Comparison of ENCODE assay signal across 15 cellular contexts in genomic region chr18:79520473-79521390, GRCh38.
DNase-seq lines count a peak whose midpoint lies in the region; ATAC-seq and TF ChIP-seq lines count a peak whose summit lies in the region.
"Had no signal": no experiment of that assay in that cellular context is flagged by ENCODE, and none has a peak within 500 bp of the region (broad histone marks: within the 10 kb centered on the region; RNA-seq: fewer than 3 reads in every experiment).

No MANE protein-coding gene starts in this region.

- H3K9me3 Mint-ChIP-seq in activated T-helper 2 cell treated with anti-CD3 and anti-CD28 coated beads, Interferon-gamma antibody, Interleukin-2, Interleukin-4, amounts not matched to agents 10 μg/mL and 5 μg/mL and 100 μg/mL, durations not matched to agents 14 hours and 24 hours and 36 hours: no peaks in the 10 kb centered on the region
- H3K9me3 Mint-ChIP-seq in naive thymus-derived CD4-positive, alpha-beta T cell: peaks cover 0 to 3% (median 0%) of the 10 kb centered on the region in 11 donors
- H3K9me3 Mint-ChIP-seq: GM23338 had no signal

- peaks cover 26% of the 10 kb centered on the region for H3F3A ChIP-seq in DOHH2 (ENCODE audit: control insufficient read depth, insufficient read depth)

- POLR2A ChIA-PET in naive thymus-derived CD4-positive, alpha-beta T cell (lab: Charles Lee): interaction anchor here (1.4 to 2.4 kb wide), 2 partner anchors 13 to 117 kb away, joined by 4 to 15 read pairs; no protein-coding TSS in a partner anchor

- H3K36me3 Mint-ChIP-seq in activated T-helper 2 cell treated with anti-CD3 and anti-CD28 coated beads, Interferon-gamma antibody, Interleukin-2, Interleukin-4, amounts not matched to agents 10 μg/mL and 5 μg/mL and 100 μg/mL, durations not matched to agents 14 hours and 24 hours and 36 hours (ENCODE audit: low read depth): peaks cover 22% of the 10 kb centered on the region
- peaks cover 0 to 3% (median 0%) of the 10 kb centered on the region in 5 donors for H3K36me3 Mint-ChIP-seq in naive thymus-derived CD4-positive, alpha-beta T cell

- H3K4me3 ChIP-seq in BLaER1 treated with 17β-estradiol and CSF1 and Interleukin-3, amounts not matched to agents 10 nM and 100 nM: no peak overlapping the region
- H3K4me3 ChIP-seq in DOHH2 (ENCODE audit: low read length): peak overlapping the region; percentile 49
- peak overlapping the region; percentile 2 for H3K4me3 ChIP-seq in naive thymus-derived CD4-positive, alpha-beta T cell (ENCODE audit: low read length)
- H3K4me3 ChIP-seq: GM23338 had no signal

- CTCF ChIA-PET in naive thymus-derived CD4-positive, alpha-beta T cell (lab: Charles Lee): interaction anchor here (0.6 to 1.0 kb wide), 3 partner anchors 68 to 123 kb away, joined by 3 to 4 read pairs (median 3); no protein-coding TSS in a partner anchor

- DNase-seq in activated T-helper 2 cell treated with anti-CD3 and anti-CD28 coated beads, Interferon-gamma antibody, Interleukin-2, Interleukin-4, amounts not matched to agents 10 μg/mL and 5 μg/mL and 100 μg/mL, durations not matched to agents 14 hours and 24 hours and 36 hours (ENCODE audit: low spot score): no peak
- DNase-seq in naive thymus-derived CD4-positive, alpha-beta T cell: no peak
- DNase-seq in cerebellar cortex (ENCODE audit: low spot score) (no peak), SHP77 (lab: John Stamatoyannopoulos, UW) (no peak)
- DNase-seq: caudate nucleus, left colon, NCI-H146, NCI-H526 treated with DMSO at 0.1 percent for 48 hours, Right ventricle myocardium superior had no signal

- H3K9me2 ChIP-seq in DOHH2 (replicated peaks; ENCODE audit: control insufficient read depth, low read length): no peaks in the 10 kb centered on the region

- peak overlapping the region; percentile 56 for H3K4me3 Mint-ChIP-seq in activated T-helper 2 cell treated with anti-CD3 and anti-CD28 coated beads, Interferon-gamma antibody, Interleukin-2, Interleukin-4, amounts not matched to agents 10 μg/mL and 5 μg/mL and 100 μg/mL, durations not matched to agents 14 hours and 24 hours and 36 hours (ENCODE audit: low read depth)
- peak overlapping the region; percentile 82 to 90 (median 84) for H3K4me3 Mint-ChIP-seq in naive thymus-derived CD4-positive, alpha-beta T cell
- H3K4me3 Mint-ChIP-seq: GM23338 had no signal

- no peaks in the 10 kb centered on the region for H3K27me3 Mint-ChIP-seq in activated T-helper 2 cell treated with anti-CD3 and anti-CD28 coated beads, Interferon-gamma antibody, Interleukin-2, Interleukin-4, amounts not matched to agents 10 μg/mL and 5 μg/mL and 100 μg/mL, durations not matched to agents 14 hours and 24 hours and 36 hours (ENCODE audit: low read depth)
- H3K27me3 Mint-ChIP-seq in naive thymus-derived CD4-positive, alpha-beta T cell: no peaks in the 10 kb centered on the region

- H3K36me3 ChIP-seq in BLaER1 treated with 17β-estradiol and CSF1 and Interleukin-3, amounts not matched to agents 10 nM and 100 nM: no peaks in the 10 kb centered on the region
- peaks cover 3% of the 10 kb centered on the region; the same call in 1 of the 2 replicates for H3K36me3 ChIP-seq in DOHH2 (ENCODE audit: control insufficient read depth, low read length)
- H3K36me3 ChIP-seq in naive thymus-derived CD4-positive, alpha-beta T cell (ENCODE audit: control insufficient read depth in 2 of 3, insufficient read depth in 3 of 3, low read length in 3 of 3): no peaks in the 10 kb centered on the region

- no peaks in the 10 kb centered on the region for H3K9me3 ChIP-seq in BLaER1 treated with 17β-estradiol and CSF1 and Interleukin-3, amounts not matched to agents 10 nM and 100 nM (replicated peaks in 1 of 11)
- H3K9me3 ChIP-seq in DOHH2 (ENCODE audit: control insufficient read depth, insufficient read depth, low read length): no peaks in the 10 kb centered on the region
- H3K9me3 ChIP-seq in naive thymus-derived CD4-positive, alpha-beta T cell (ENCODE audit: control insufficient read depth in 2 of 3, low read length in 3 of 3): no peaks in the 10 kb centered on the region

- H3K4me2 ChIP-seq in BLaER1 treated with 17β-estradiol and CSF1 and Interleukin-3, amounts not matched to agents 10 nM and 100 nM: peak overlapping the region in 6 of 11 experiments; percentile 22 to 50 (median 40); a peak in 9 of 22 replicates
- H3K4me2 ChIP-seq in DOHH2 (ENCODE audit: low read length): peak overlapping the region; percentile 89
- H3K4me2 ChIP-seq: GM23338, KMS-11 had no signal

- no peak for TF ChIP-seq CTCF in DOHH2 (IDR thresholded peaks at IDR 0.05; ENCODE audit: low read depth, low read length, poor library complexity, severe bottlenecking)

- peaks cover 0 to 50% (median 16%) of the 10 kb centered on the region in 11 experiments; a peak in 16 of 22 replicates for H3K27me3 ChIP-seq in BLaER1 treated with 17β-estradiol and CSF1 and Interleukin-3, amounts not matched to agents 10 nM and 100 nM
- H3K27me3 ChIP-seq in DOHH2 (ENCODE audit: control insufficient read depth, low read length): no peaks in the 10 kb centered on the region
- no peaks in the 10 kb centered on the region for H3K27me3 ChIP-seq in naive thymus-derived CD4-positive, alpha-beta T cell (ENCODE audit: control insufficient read depth in 2 of 2, insufficient read depth in 2 of 2, low read length in 2 of 2)

- ATAC-seq in naive thymus-derived CD4-positive, alpha-beta T cell: no peak
- no peak for ATAC-seq in HG03097 (IDR thresholded peaks at IDR 0.05; ENCODE audit: low FRiP score, unreplicated experiment)
- ATAC-seq in HG02884 (IDR thresholded peaks at IDR 0.05; ENCODE audit: unreplicated experiment): no peak
- ATAC-seq: left colon had no signal

- H3K4me1 Mint-ChIP-seq in activated T-helper 2 cell treated with anti-CD3 and anti-CD28 coated beads, Interferon-gamma antibody, Interleukin-2, Interleukin-4, amounts not matched to agents 10 μg/mL and 5 μg/mL and 100 μg/mL, durations not matched to agents 14 hours and 24 hours and 36 hours (ENCODE audit: low read depth): peaks cover 75% of the 10 kb centered on the region
- H3K4me1 Mint-ChIP-seq in naive thymus-derived CD4-positive, alpha-beta T cell: peaks cover 62 to 96% (median 85%) of the 10 kb centered on the region in 7 donors

- intact Hi-C loops in activated T-helper 2 cell treated with anti-CD3 and anti-CD28 coated beads, Interferon-gamma antibody, Interleukin-2, Interleukin-4, amounts not matched to agents 10 μg/mL and 5 μg/mL and 100 μg/mL, durations not matched to agents 14 hours and 24 hours and 36 hours (cut with micrococcal nuclease): loop anchor here (5.0 to 10.0 kb wide), 4 partner anchors 73 to 453 kb away; partner anchors contain the start of genes ATP9B and SLC66A2
- intact Hi-C loops in naive thymus-derived CD4-positive, alpha-beta T cell (cut with micrococcal nuclease): loop anchor here in 1 of 2 donors (5.0 to 10.0 kb wide), 5 partner anchors 43 to 587 kb away; partner anchors contain the start of genes ADNP2, RBFA, SLC66A2 and TXNL4A

- peaks cover 4% of the 10 kb centered on the region; the same call in 1 of the 2 replicates for H3K79me2 ChIP-seq in DOHH2 (ENCODE audit: control insufficient read depth, low read length)

- H3K9ac ChIP-seq in BLaER1 treated with 17β-estradiol and CSF1 and Interleukin-3, amounts not matched to agents 10 nM and 100 nM: no peak overlapping the region
- H3K9ac ChIP-seq: KMS-11 had no signal

- H3K27ac Mint-ChIP-seq in activated T-helper 2 cell treated with anti-CD3 and anti-CD28 coated beads, Interferon-gamma antibody, Interleukin-2, Interleukin-4, amounts not matched to agents 10 μg/mL and 5 μg/mL and 100 μg/mL, durations not matched to agents 14 hours and 24 hours and 36 hours: peak overlapping the region; percentile 98
- H3K27ac Mint-ChIP-seq in naive thymus-derived CD4-positive, alpha-beta T cell: peak overlapping the region; percentile 90 to 100 (median 96)
- H3K27ac Mint-ChIP-seq: GM23338 had no signal

- H3K27ac ChIP-seq in BLaER1 treated with 17β-estradiol and CSF1 and Interleukin-3, amounts not matched to agents 10 nM and 100 nM: no peak overlapping the region
- peak overlapping the region; percentile 99 for H3K27ac ChIP-seq in DOHH2 (ENCODE audit: low read depth, low read length)
- peak overlapping the region; percentile 51 for H3K27ac ChIP-seq in naive thymus-derived CD4-positive, alpha-beta T cell (ENCODE audit: low read depth, low read length)
- H3K27ac ChIP-seq: KMS-11 had no signal

- H4K20me1 ChIP-seq in BLaER1 treated with 17β-estradiol and CSF1 and Interleukin-3, amounts not matched to agents 10 nM and 100 nM: peaks cover 12 to 55% (median 27%) of the 10 kb centered on the region in 11 experiments; a peak in 16 of 22 replicates
- no peaks in the 10 kb centered on the region for H4K20me1 ChIP-seq in DOHH2 (ENCODE audit: control insufficient read depth, insufficient read depth, low read depth, low read length)

- peaks cover 38 to 70% (median 56%) of the 10 kb centered on the region in 10 experiments for H3K4me1 ChIP-seq in BLaER1 treated with 17β-estradiol and CSF1 and Interleukin-3, amounts not matched to agents 10 nM and 100 nM
- peaks cover 62% of the 10 kb centered on the region for H3K4me1 ChIP-seq in DOHH2 (ENCODE audit: control insufficient read depth, low read length)
- peaks cover 50 to 90% of the 10 kb centered on the region in 2 donors for H3K4me1 ChIP-seq in naive thymus-derived CD4-positive, alpha-beta T cell (ENCODE audit: control insufficient read depth in 2 of 2, insufficient read depth in 2 of 2, low read length in 2 of 2)

Comparison
In these comparisons a context has a peak if more than half of its experiments do, and no peak if none do; other contexts are left out.
1. H3K27ac ChIP-seq: peak in DOHH2 (single experiment) and naive thymus-derived CD4-positive, alpha-beta T cell (single experiment); none in BLaER1 treated with 17β-estradiol and CSF1 and Interleukin-3, amounts not matched to agents 10 nM and 100 nM (0 of 11).
2. H3K4me3 ChIP-seq: peak in DOHH2 (single experiment) and naive thymus-derived CD4-positive, alpha-beta T cell (single experiment); none in BLaER1 treated with 17β-estradiol and CSF1 and Interleukin-3, amounts not matched to agents 10 nM and 100 nM (0 of 10).